2 cellular contexts compared by ENCODE assay signal in genomic region chr6:33543116-33543515, GRCh38.
TF ChIP-seq lines count a peak whose summit lies in the region.

No MANE protein-coding gene starts in this region.

TF ChIP-seq in HepG2, 621 proteins besides CTCF, POLR2A, EP300 and RAD21 (continued from another document):
- no peak for TF ChIP-seq ZFP91 (CRISPR knock-in tag; IDR thresholded peaks at IDR 0.05; ENCODE audit: borderline replicate concordance)

TF ChIP-seq in GM23338, 12 proteins besides CTCF, POLR2A, EP300 and RAD21 (continued from another document):
- TF ChIP-seq ZNF114 (CRISPR knock-in tag; IDR thresholded peaks at IDR 0.05) (no peak), ZNF462 (CRISPR knock-in tag; IDR thresholded peaks at IDR 0.05) (no peak), EZH2phosphoT487 (IDR thresholded peaks at IDR 0.05; ENCODE audit: unreplicated experiment) (no peak), REST (IDR thresholded peaks at IDR 0.05; ENCODE audit: unreplicated experiment) (no peak), STAT1 (IDR thresholded peaks at IDR 0.05; ENCODE audit: unreplicated experiment) (no peak), ZNF331 (CRISPR knock-in tag; IDR thresholded peaks at IDR 0.05; ENCODE audit: low read depth) (no peak), NANOG (IDR thresholded peaks at IDR 0.05; ENCODE audit: borderline replicate concordance) (no peak), ETS1 (IDR thresholded peaks at IDR 0.05) (no peak)
